Comparison of ENCODE assay signal across 8 cellular contexts in genomic region chr6:53651149-53651763, GRCh38.
DNase-seq lines count a peak whose midpoint lies in the region; ATAC-seq and TF ChIP-seq lines count a peak whose summit lies in the region.

No MANE protein-coding gene starts in this region.

- H3K9me3 ChIP-seq in iPS DF 6.9 (ENCODE audit: control insufficient read depth, insufficient read depth, low read length), result no peaks in the 10 kb centered on the region

- H3K4me1 ChIP-seq in iPS DF 6.9 (ENCODE audit: control insufficient read depth, insufficient read depth, low read length), result no peaks in the 10 kb centered on the region

- ATAC-seq in HG02571 (IDR thresholded peaks at IDR 0.05; ENCODE audit: unreplicated experiment) (peak; percentile 35), GM21360 (IDR thresholded peaks at IDR 0.05; ENCODE audit: unreplicated experiment) (no peak)

- H3K4me3 ChIP-seq in astrocyte of the cerebellum (ENCODE audit: low read depth, low read length) (peak overlapping the region; percentile 53), iPS DF 6.9 (ENCODE audit: low read length) (peak overlapping the region; percentile 54; the same call in 1 of the 2 replicates), skeletal muscle cell (ENCODE audit: low read depth, low read length) (peak overlapping the region; percentile 64)

- WGBS in iPS DF 6.9 (ENCODE audit: insufficient coverage, insufficient read length), result no CpG with 5 or more reads among the region's 26 CpGs

- TF ChIP-seq CTCF in astrocyte of the cerebellum (IDR thresholded peaks at IDR 0.05; ENCODE audit: low read depth, low read length, missing control alignments), result peak; percentile 49

- in situ Hi-C loops in astrocyte of the cerebellum (cut with HindIII; ENCODE audit: low sequenced_read_pairs), result loop anchor here (25.0 kb wide), 1 partner anchor 139 kb away; no protein-coding TSS in a partner anchor

- DNase-seq in EL (peak; percentile 76), NCI-H146 treated with DMSO at 0.1 percent for 48 hours (lab: John Stamatoyannopoulos, UW; ENCODE audit: unreplicated experiment) (peak; percentile 67), T-helper 2 cell (peak in 4 of 5 experiments; percentile 36 to 89 (median 61)), astrocyte of the cerebellum (ENCODE audit: low read depth) (peak; percentile 69), iPS DF 6.9 (ENCODE audit: low read depth, low spot score) (peak; percentile 33), skeletal muscle cell (ENCODE audit: low read depth) (no peak)

- no peaks in the 10 kb centered on the region for H3K36me3 ChIP-seq in iPS DF 6.9 (ENCODE audit: control insufficient read depth, insufficient read depth, low read length)

- H3K27me3 ChIP-seq in iPS DF 6.9 (ENCODE audit: control insufficient read depth, insufficient read depth, low read length), result peaks cover 6% of the 10 kb centered on the region; the same call in 1 of the 2 replicates

- no peak overlapping the region for H3K27ac ChIP-seq in iPS DF 6.9 (ENCODE audit: low read length)
